In the genomic region with DNA sequence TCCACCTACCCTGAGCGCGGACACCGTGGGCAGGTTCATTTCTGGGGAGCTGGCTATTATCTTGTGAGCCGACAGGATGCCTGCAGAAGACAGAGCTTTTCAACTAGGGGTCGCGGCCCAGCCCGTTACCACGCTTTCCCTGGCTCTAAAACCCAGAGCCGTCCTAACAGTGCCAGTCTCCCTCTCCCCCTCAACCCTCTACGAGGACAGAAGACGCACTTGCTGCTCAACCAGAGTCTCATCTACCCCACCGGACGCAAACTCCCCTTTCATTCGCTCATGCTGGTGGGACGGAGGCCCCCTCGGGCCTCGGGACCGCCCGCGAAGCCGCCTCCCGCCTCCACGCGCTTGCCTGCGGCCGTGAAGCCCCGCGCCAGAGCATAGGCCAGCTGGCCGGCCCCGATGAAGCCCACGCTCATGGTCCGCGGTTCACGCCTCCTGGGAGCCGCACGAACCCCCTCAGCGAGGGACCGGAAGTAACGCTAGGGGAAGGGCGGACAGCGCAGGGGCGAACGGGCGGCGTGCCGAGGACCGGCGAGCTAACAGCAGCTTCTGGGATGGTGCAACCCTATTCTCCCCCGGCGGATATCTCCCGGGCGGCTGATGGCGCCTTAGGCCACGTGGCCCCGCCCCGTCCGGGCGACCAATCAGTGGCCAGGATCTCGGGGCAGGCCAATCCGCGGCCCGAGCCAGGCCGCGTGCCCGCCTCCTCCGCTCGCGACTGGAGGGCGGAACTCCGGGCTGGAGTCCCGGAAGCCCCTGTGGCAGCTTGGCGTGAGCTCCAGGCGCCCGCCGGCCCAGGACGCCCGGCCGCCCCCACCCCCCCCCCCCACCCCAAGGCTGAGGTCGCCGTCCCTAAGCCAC, we compare ENCODE assay signal across 1 cellular context.
A peak's percentile ranks its signal among the peaks of the same experiment; 100 is the strongest.
TF ChIP-seq lines count a peak whose summit lies in the region.

TSS of gene PYCR2 (minus strand) at position 559 of the 864 bp plus-strand sequence. CDS start at position 419, 140 bp downstream.

TF ChIP-seq in endothelial cell of umbilical vein, 7 proteins besides CTCF, POLR2A, EP300 and RAD21 (continued from another document):
- peak; percentile 91 for TF ChIP-seq MAX (IDR thresholded peaks at IDR 0.05; ENCODE audit: insufficient read depth, insufficient read length)
- no peak for TF ChIP-seq JUN (IDR thresholded peaks at IDR 0.05; ENCODE audit: borderline replicate concordance, insufficient read depth, insufficient read length, low read depth)
